ENCODE assay signal across 10 cellular contexts in genomic region chr19:6086081-6086858, GRCh38. TPM values are rescaled to one million over a fixed set of nuclear protein-coding genes. Genes with fewer than 3 reads are reported as not detected.
A peak's percentile ranks its signal among the peaks of the same experiment; 100 is the strongest.
DNase-seq lines count a peak whose midpoint lies in the region; ATAC-seq and TF ChIP-seq lines count a peak whose summit lies in the region.
"Had no signal": no experiment of that assay in that cellular context is flagged by ENCODE, and none has a peak within 500 bp of the region (broad histone marks: within the 10 kb centered on the region; RNA-seq: fewer than 3 reads in every experiment).

No MANE protein-coding gene starts in this region.

- no peak for TF ChIP-seq CTCF in tibial artery (IDR thresholded peaks at IDR 0.05)

- intact Hi-C loops in activated T-helper 1 cell treated with anti-CD3 and anti-CD28 coated beads, Interleukin-12 subunit alpha, Interleukin-12 subunit beta, Interleukin-2, Interleukin-4 antibody, amounts not matched to agents 30 ng/mL and 10 ng/mL and 1 ng/mL, durations not matched to agents 14 hours and 24 hours and 36 hours (cut with micrococcal nuclease) = no loop called here
- intact Hi-C loops in tibial artery (cut with DNase I; ENCODE audit: low total_unique reads) = no loop called here
- intact Hi-C loops in posterior cingulate gyrus (cut with DNase I) = no loop called here

- H3K27me3 ChIP-seq in tibial artery = no peaks in the 10 kb centered on the region

- H3K4me1 Mint-ChIP-seq in activated T-cell treated with anti-CD3 and anti-CD28 coated beads, Interleukin-2, amount 50 U/mL, for 72 hours (ENCODE audit: low read depth) = peaks cover 25% of the 10 kb centered on the region
- peaks cover 20% of the 10 kb centered on the region for H3K4me1 Mint-ChIP-seq in activated T-helper 1 cell treated with anti-CD3 and anti-CD28 coated beads, Interleukin-12 subunit alpha, Interleukin-12 subunit beta, Interleukin-2, Interleukin-4 antibody, amounts not matched to agents 30 ng/mL and 10 ng/mL and 1 ng/mL, durations not matched to agents 14 hours and 24 hours and 36 hours (ENCODE audit: low read depth)
- H3K4me1 Mint-ChIP-seq in immature natural killer cell = peaks cover 21 to 25% of the 10 kb centered on the region in 2 donors

- H3K27me3 Mint-ChIP-seq in activated T-cell treated with anti-CD3 and anti-CD28 coated beads, Interleukin-2, amount 50 U/mL, for 72 hours (ENCODE audit: low read depth) = no peaks in the 10 kb centered on the region
- peaks cover 6% of the 10 kb centered on the region for H3K27me3 Mint-ChIP-seq in activated T-helper 1 cell treated with anti-CD3 and anti-CD28 coated beads, Interleukin-12 subunit alpha, Interleukin-12 subunit beta, Interleukin-2, Interleukin-4 antibody, amounts not matched to agents 30 ng/mL and 10 ng/mL and 1 ng/mL, durations not matched to agents 14 hours and 24 hours and 36 hours (ENCODE audit: insufficient read depth)
- peaks cover 21 to 35% (median 30%) of the 10 kb centered on the region in 3 donors for H3K27me3 Mint-ChIP-seq in immature natural killer cell (ENCODE audit: low read depth in 3 of 3)

- no peak for ATAC-seq in activated T-cell treated with anti-CD3 and anti-CD28 coated beads, Interleukin-2, amount 50 U/mL, for 72 hours (replicated peaks in 1 of 2)

- H3K27ac Mint-ChIP-seq in activated T-cell treated with anti-CD3 and anti-CD28 coated beads, Interleukin-2, amount 50 U/mL, for 72 hours = peak overlapping the region; percentile 12
- H3K27ac Mint-ChIP-seq in activated T-helper 1 cell treated with anti-CD3 and anti-CD28 coated beads, Interleukin-12 subunit alpha, Interleukin-12 subunit beta, Interleukin-2, Interleukin-4 antibody, amounts not matched to agents 30 ng/mL and 10 ng/mL and 1 ng/mL, durations not matched to agents 14 hours and 24 hours and 36 hours = no peak overlapping the region
- H3K27ac Mint-ChIP-seq in immature natural killer cell = peak overlapping the region in 4 of 6 donors; percentile 59 to 87 (median 72)

- H3K4me3 Mint-ChIP-seq in activated T-cell treated with anti-CD3 and anti-CD28 coated beads, Interleukin-2, amount 50 U/mL, for 72 hours = peak overlapping the region; percentile 78 to 84
- H3K4me3 Mint-ChIP-seq in activated T-helper 1 cell treated with anti-CD3 and anti-CD28 coated beads, Interleukin-12 subunit alpha, Interleukin-12 subunit beta, Interleukin-2, Interleukin-4 antibody, amounts not matched to agents 30 ng/mL and 10 ng/mL and 1 ng/mL, durations not matched to agents 14 hours and 24 hours and 36 hours = peak overlapping the region; percentile 17
- H3K4me3 Mint-ChIP-seq in immature natural killer cell = peak overlapping the region; percentile 55 to 84 (median 69)

- peaks cover 0 to 58% (median 37%) of the 10 kb centered on the region in 4 donors for H3K4me1 ChIP-seq in tibial artery

- DNase-seq in activated T-cell treated with anti-CD3 and anti-CD28 coated beads, Interleukin-2, amount 50 U/mL, for 72 hours = no peak
- DNase-seq in activated T-cell treated with anti-CD3 and anti-CD28 coated beads for 4 hours (no peak), immature natural killer cell (no peak), tibial artery (no peak), NCI-H1105 treated with DMSO at 0.1 percent for 48 hours (lab: John Stamatoyannopoulos, UW) (no peak), posterior cingulate gyrus (no peak), foreskin melanocyte (no peak)
- no peak for DNase-seq in activated T-helper 1 cell treated with anti-CD3 and anti-CD28 coated beads, Interleukin-12 subunit alpha, Interleukin-12 subunit beta, Interleukin-2, Interleukin-4 antibody, amounts not matched to agents 30 ng/mL and 10 ng/mL and 1 ng/mL, durations not matched to agents 14 hours and 24 hours and 36 hours (ENCODE audit: low spot score)

- no peaks in the 10 kb centered on the region for H3K9me3 ChIP-seq in tibial artery

- no peak overlapping the region for H3K4me3 ChIP-seq in tibial artery

- peak overlapping the region; percentile 92 to 94 for H3K27ac ChIP-seq in tibial artery

- no peaks in the 10 kb centered on the region for H3K36me3 ChIP-seq in tibial artery

- H3K36me3 Mint-ChIP-seq in activated T-cell treated with anti-CD3 and anti-CD28 coated beads, Interleukin-2, amount 50 U/mL, for 72 hours (ENCODE audit: insufficient read depth in 2 of 2) = peaks cover 0 to 2% of the 10 kb centered on the region in 2 donors
- H3K36me3 Mint-ChIP-seq in activated T-helper 1 cell treated with anti-CD3 and anti-CD28 coated beads, Interleukin-12 subunit alpha, Interleukin-12 subunit beta, Interleukin-2, Interleukin-4 antibody, amounts not matched to agents 30 ng/mL and 10 ng/mL and 1 ng/mL, durations not matched to agents 14 hours and 24 hours and 36 hours (ENCODE audit: low read depth) = no peaks in the 10 kb centered on the region
- H3K36me3 Mint-ChIP-seq in immature natural killer cell = peaks cover 0 to 3% (median 0%) of the 10 kb centered on the region in 3 donors

- no peaks in the 10 kb centered on the region for H3K9me3 Mint-ChIP-seq in activated T-cell treated with anti-CD3 and anti-CD28 coated beads, Interleukin-2, amount 50 U/mL, for 72 hours
- H3K9me3 Mint-ChIP-seq in activated T-helper 1 cell treated with anti-CD3 and anti-CD28 coated beads, Interleukin-12 subunit alpha, Interleukin-12 subunit beta, Interleukin-2, Interleukin-4 antibody, amounts not matched to agents 30 ng/mL and 10 ng/mL and 1 ng/mL, durations not matched to agents 14 hours and 24 hours and 36 hours = no peaks in the 10 kb centered on the region
- H3K9me3 Mint-ChIP-seq in immature natural killer cell = peaks cover 0 to 1% (median 0%) of the 10 kb centered on the region in 6 donors

RNA-seq across cellular contexts. Expression of gene RFX2, which starts 24.0 kb away (rescaled TPM):
- 10 to 100 TPM in 1 of 2 donors, 1 to 10 TPM in 1; 8.7 to 11.6 TPM for total RNA-seq in activated T-cell treated with anti-CD3 and anti-CD28 coated beads, Interleukin-2, amount 50 U/mL, for 72 hours
- total RNA-seq in activated T-helper 1 cell treated with anti-CD3 and anti-CD28 coated beads, Interleukin-12 subunit alpha, Interleukin-12 subunit beta, Interleukin-2, Interleukin-4 antibody, amounts not matched to agents 30 ng/mL and 10 ng/mL and 1 ng/mL, durations not matched to agents 14 hours and 24 hours and 36 hours = 9.2 and 10.2 TPM in 2 replicates
- polyA plus RNA-seq in immature natural killer cell = 1 to 10 TPM in 2 of 3 donors, not detected in 1; 2.2 to 3.9 TPM

RNA-seq across cellular contexts. Expression of gene ACSBG2, which starts 49.2 kb away (rescaled TPM):
- total RNA-seq in activated T-cell treated with anti-CD3 and anti-CD28 coated beads, Interleukin-2, amount 50 U/mL, for 72 hours = not detected
- total RNA-seq in activated T-helper 1 cell treated with anti-CD3 and anti-CD28 coated beads, Interleukin-12 subunit alpha, Interleukin-12 subunit beta, Interleukin-2, Interleukin-4 antibody, amounts not matched to agents 30 ng/mL and 10 ng/mL and 1 ng/mL, durations not matched to agents 14 hours and 24 hours and 36 hours = not detected in 2 replicates
- polyA plus RNA-seq in immature natural killer cell = under 1 TPM in 1 of 3 donors, not detected in 2; 0.38 TPM
- total RNA-seq: mucosa of gallbladder had no signal
- polyA plus RNA-seq: BJ had no signal

Comparison
In these comparisons a context has a peak if more than half of its experiments do, and no peak if none do; other contexts are left out.
1. H3K4me3 Mint-ChIP-seq: peak in every context shown above with its lines; median percentile 81 in activated T-cell treated with anti-CD3 and anti-CD28 coated beads, Interleukin-2, amount 50 U/mL, for 72 hours; 69 in immature natural killer cell; 17 in activated T-helper 1 cell treated with anti-CD3 and anti-CD28 coated beads, Interleukin-12 subunit alpha, Interleukin-12 subunit beta, Interleukin-2, Interleukin-4 antibody, amounts not matched to agents 30 ng/mL and 10 ng/mL and 1 ng/mL, durations not matched to agents 14 hours and 24 hours and 36 hours.